8 cellular contexts compared by ENCODE assay signal in the genomic region with DNA sequence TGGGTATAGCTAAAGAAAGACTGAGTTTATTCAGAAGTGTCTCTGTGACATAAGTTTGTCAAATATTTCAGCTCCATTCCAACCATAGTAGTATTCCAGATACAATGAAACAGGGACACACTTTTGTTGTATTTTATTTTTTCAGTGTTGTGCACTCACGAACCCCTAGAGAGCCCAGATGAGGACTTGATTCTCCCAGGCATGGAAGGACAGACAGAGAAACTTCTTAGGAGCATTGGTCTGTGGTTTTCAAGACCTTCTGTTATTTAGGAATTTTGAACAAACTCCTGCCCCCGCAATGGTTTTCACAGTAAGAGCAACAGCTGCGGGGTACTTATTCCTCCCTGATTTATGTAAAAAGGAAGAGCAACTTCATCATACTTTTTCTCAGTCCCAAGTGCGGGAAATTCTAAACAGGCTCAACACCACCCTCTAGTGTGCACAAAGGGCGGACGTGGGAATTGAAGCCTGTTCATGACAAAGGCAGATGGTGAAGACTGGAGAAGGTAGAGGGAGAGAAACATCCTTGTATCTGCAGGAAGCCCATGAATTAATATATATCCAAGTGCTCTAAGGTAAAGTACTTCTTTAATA.
A peak's percentile ranks its signal among the peaks of the same experiment; 100 is the strongest.
DNase-seq lines count a peak whose midpoint lies in the region; ATAC-seq and TF ChIP-seq lines count a peak whose summit lies in the region.

No MANE protein-coding gene starts in this region.

- DNase-seq in DMS53 (lab: John Stamatoyannopoulos, UW) (peak; percentile 88), MV-4-11 (lab: John Stamatoyannopoulos, UW) (peak; percentile 64), dermis microvascular lymphatic vessel endothelial cell (ENCODE audit: low read depth in 2 of 2) (peak; percentile 11 to 29), lower lobe of right lung (no peak), testis (peak; percentile 81)

- H3K27ac ChIP-seq in lower lobe of right lung (no peak overlapping the region), testis (no peak overlapping the region)

- WGBS in testis, 2 donors: 5 to 7% methylated on average over 6 of the region's 6 CpGs

- no peaks in the 10 kb centered on the region for H3K4me1 ChIP-seq in lower lobe of right lung
- no peaks in the 10 kb centered on the region for H3K4me1 ChIP-seq in testis

- H3K36me3 ChIP-seq in lower lobe of right lung: no peaks in the 10 kb centered on the region
- H3K36me3 ChIP-seq in testis (ENCODE audit: low read depth, missing control alignments): no peaks in the 10 kb centered on the region

- H3K4me3 ChIP-seq in lower lobe of right lung (no peak overlapping the region), testis (no peak overlapping the region)

- H3K27me3 ChIP-seq in lower lobe of right lung (ENCODE audit: low read depth): no peaks in the 10 kb centered on the region
- H3K27me3 ChIP-seq in testis: no peaks in the 10 kb centered on the region

- peak; percentile 77 for ATAC-seq in GM21390 (IDR thresholded peaks at IDR 0.05; ENCODE audit: unreplicated experiment)
- peak; percentile 97 for ATAC-seq in SK-N-SH treated with all-trans-retinoic acid at 6 μM for 48 hours
- peak; percentile 69 to 73 for ATAC-seq in lower lobe of right lung
- no peak for ATAC-seq in HG03457 (IDR thresholded peaks at IDR 0.05; ENCODE audit: unreplicated experiment)

- intact Hi-C loops in lower lobe of right lung (cut with DNase I) (no loop called here), testis (cut with DNase I; ENCODE audit: low total_unique reads) (no loop called here)

- no peaks in the 10 kb centered on the region for H3K9me3 ChIP-seq in lower lobe of right lung
- no peaks in the 10 kb centered on the region for H3K9me3 ChIP-seq in testis

- TF ChIP-seq CTCF in lower lobe of right lung (IDR thresholded peaks at IDR 0.05): peak; percentile 56
- TF ChIP-seq CTCF in testis (IDR thresholded peaks at IDR 0.05): peak; percentile 36 to 64 (median 59)

- no peak for TF ChIP-seq POLR2A in testis (IDR thresholded peaks at IDR 0.05)

TF ChIP-seq in SK-N-SH treated with all-trans-retinoic acid at 6 μM for 48 hours, 23 proteins besides CTCF, POLR2A, EP300 and RAD21:
- no peak for TF ChIP-seq TCF4 (CRISPR knock-in tag; IDR thresholded peaks at IDR 0.05; ENCODE audit: borderline replicate concordance)
- no peak for TF ChIP-seq ZNF8 (CRISPR knock-in tag; IDR thresholded peaks at IDR 0.05)
- TF ChIP-seq, protein P1, sequence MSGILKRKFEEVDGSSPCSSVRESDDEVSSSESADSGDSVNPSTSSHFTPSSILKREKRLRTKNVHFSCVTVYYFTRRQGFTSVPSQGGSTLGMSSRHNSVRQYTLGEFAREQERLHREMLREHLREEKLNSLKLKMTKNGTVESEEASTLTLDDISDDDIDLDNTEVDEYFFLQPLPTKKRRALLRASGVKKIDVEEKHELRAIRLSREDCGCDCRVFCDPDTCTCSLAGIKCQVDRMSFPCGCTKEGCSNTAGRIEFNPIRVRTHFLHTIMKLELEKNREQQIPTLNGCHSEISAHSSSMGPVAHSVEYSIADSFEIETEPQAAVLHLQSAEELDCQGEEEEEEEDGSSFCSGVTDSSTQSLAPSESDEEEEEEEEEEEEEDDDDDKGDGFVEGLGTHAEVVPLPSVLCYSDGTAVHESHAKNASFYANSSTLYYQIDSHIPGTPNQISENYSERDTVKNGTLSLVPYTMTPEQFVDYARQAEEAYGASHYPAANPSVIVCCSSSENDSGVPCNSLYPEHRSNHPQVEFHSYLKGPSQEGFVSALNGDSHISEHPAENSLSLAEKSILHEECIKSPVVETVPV (CRISPR knock-in tag; IDR thresholded peaks at IDR 0.05): no peak
- no peak for TF ChIP-seq ARNTL (CRISPR knock-in tag; IDR thresholded peaks at IDR 0.05; ENCODE audit: borderline replicate concordance, low read depth)
